13 cellular contexts compared by ENCODE assay signal in the genomic region with DNA sequence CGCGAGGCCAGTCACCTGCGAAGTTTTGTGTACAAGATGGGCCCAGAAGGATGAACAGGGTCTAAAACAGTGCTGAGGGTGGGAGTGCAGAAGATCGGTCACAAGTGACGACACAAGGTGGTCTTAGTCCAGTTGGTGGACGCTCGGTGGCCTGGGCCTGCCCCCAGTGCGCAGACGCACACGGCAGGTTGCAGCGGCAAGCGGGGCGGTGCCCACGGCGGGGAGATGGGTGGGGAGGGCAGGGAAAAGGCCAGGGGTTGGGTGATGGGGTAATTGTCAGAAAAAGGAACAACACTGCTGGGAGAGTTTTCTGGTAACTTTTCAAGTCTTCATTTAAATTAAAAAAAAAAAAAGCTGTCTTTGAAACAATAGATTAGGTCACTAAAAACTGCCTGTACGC. TPM values are rescaled to one million over a fixed set of nuclear protein-coding genes. Genes with fewer than 3 reads are reported as not detected.
DNase-seq lines count a peak whose midpoint lies in the region; ATAC-seq and TF ChIP-seq lines count a peak whose summit lies in the region.
"Had no signal": no experiment of that assay in that cellular context is flagged by ENCODE, and none has a peak within 500 bp of the region (broad histone marks: within the 10 kb centered on the region; RNA-seq: fewer than 3 reads in every experiment).

No MANE protein-coding gene starts in this region.

- no peak overlapping the region for H3K4me2 ChIP-seq in DND-41 (ENCODE audit: insufficient read depth, low read length)

- H3K4me3 ChIP-seq in ACC112 (ENCODE audit: low read depth, low read length), result no peak overlapping the region
- H3K4me3 ChIP-seq in DND-41 (ENCODE audit: low read depth in 1 of 2, low read length in 2 of 2), result no peak overlapping the region

- H3K4me1 ChIP-seq in ACC112 (ENCODE audit: control insufficient read depth, insufficient read depth, low read length, unreplicated experiment), result peaks cover 31% of the 10 kb centered on the region
- peaks cover 25% of the 10 kb centered on the region for H3K4me1 ChIP-seq in DND-41 (ENCODE audit: insufficient read depth, low read length)
- H3K4me1 ChIP-seq: prostate gland had no signal

- H3K27ac ChIP-seq in ACC112 (ENCODE audit: low read depth, low read length), result no peak overlapping the region
- no peak overlapping the region for H3K27ac ChIP-seq in DND-41 (ENCODE audit: low read length)

- in situ Hi-C loops in GM13976 (cut with MboI; ENCODE audit: low sequenced_read_pairs, unreplicated experiment), result no loop called here
- in situ Hi-C loops in G401 (cut with HindIII; ENCODE audit: low sequenced_read_pairs), result no loop called here

- no peak for TF ChIP-seq CTCF in DND-41 (IDR thresholded peaks at IDR 0.05; ENCODE audit: borderline replicate concordance, extremely low read depth, low read length, poor library complexity, severe bottlenecking)
- no peak for TF ChIP-seq CTCF in GM13976 (IDR thresholded peaks at IDR 0.05; ENCODE audit: borderline replicate concordance, control extremely low read depth, extremely low read depth, insufficient read depth, missing control alignments)

- peaks cover 34% of the 10 kb centered on the region for H3K4me1 Mint-ChIP-seq in activated CD4-positive, alpha-beta memory T cell treated with anti-CD3 and anti-CD28 coated beads for 36 hours (ENCODE audit: low read depth)
- H3K4me1 Mint-ChIP-seq in memory B cell, result peaks cover 15% of the 10 kb centered on the region

- H3K4me3 Mint-ChIP-seq in activated CD4-positive, alpha-beta memory T cell treated with anti-CD3 and anti-CD28 coated beads for 36 hours, result no peak overlapping the region
- peak overlapping the region; percentile 41 for H3K4me3 Mint-ChIP-seq in memory B cell

- H3K27me3 ChIP-seq in ACC112 (ENCODE audit: insufficient read depth, low read length), result no peaks in the 10 kb centered on the region
- no peaks in the 10 kb centered on the region for H3K27me3 ChIP-seq in DND-41 (ENCODE audit: insufficient read depth, low read length, poor library complexity)

- H2AFZ ChIP-seq in ACC112 (ENCODE audit: low read length, unreplicated experiment) (peak overlapping the region; percentile 85), DND-41 (ENCODE audit: low read depth, low read length) (peak overlapping the region; percentile 87; the same call in 1 of the 2 replicates)

- no peaks in the 10 kb centered on the region for H3K9me3 Mint-ChIP-seq in activated CD4-positive, alpha-beta memory T cell treated with anti-CD3 and anti-CD28 coated beads for 36 hours
- H3K9me3 Mint-ChIP-seq in memory B cell, result no peaks in the 10 kb centered on the region

- DNase-seq in DND-41 (no peak), memory B cell (ENCODE audit: low spot score in 2 of 2) (no peak), GM13976 (ENCODE audit: low spot score) (no peak), NCI-H2081 treated with DMSO at 0.1 percent for 48 hours (lab: John Stamatoyannopoulos, UW) (no peak), G401 (ENCODE audit: low spot score) (no peak)
- no peak for DNase-seq in activated CD4-positive, alpha-beta memory T cell treated with anti-CD3 and anti-CD28 coated beads for 36 hours
- DNase-seq: NCI-H187 treated with DMSO at 0.1 percent for 48 hours; NK-92 treated with Interleukin-12 subunit alpha and Interleukin-12 subunit beta, amount 100 ng/mL, for 24 hours; stimulated activated CD4-positive, alpha-beta T cell treated with anti-CD3 and anti-CD28 coated beads, Interleukin-2, amount 100 ng/mL, for 48 hours; SW 1271 had no signal

- no peaks in the 10 kb centered on the region for H4K20me1 ChIP-seq in DND-41 (ENCODE audit: insufficient read depth, low read length)

- H3K36me3 ChIP-seq in ACC112 (ENCODE audit: insufficient read depth, low read length) (peaks cover 2% of the 10 kb centered on the region), DND-41 (ENCODE audit: insufficient read depth, low read length) (peaks cover 7% of the 10 kb centered on the region; the same call in 1 of the 2 replicates)
- H3K36me3 ChIP-seq: prostate gland had no signal

- H3K27ac Mint-ChIP-seq in activated CD4-positive, alpha-beta memory T cell treated with anti-CD3 and anti-CD28 coated beads for 36 hours, result peak overlapping the region; percentile 45
- H3K27ac Mint-ChIP-seq in memory B cell, result no peak overlapping the region

- ATAC-seq in DND-41 (ENCODE audit: insufficient read depth, low read depth), result no peak
- no peak for ATAC-seq in memory B cell (ENCODE audit: low read depth)
- ATAC-seq in GM19455 (IDR thresholded peaks at IDR 0.05; ENCODE audit: unreplicated experiment), result no peak

- no peak overlapping the region for H3K9ac ChIP-seq in DND-41 (ENCODE audit: low read depth, low read length)

- no peaks in the 10 kb centered on the region for H3K27me3 Mint-ChIP-seq in activated CD4-positive, alpha-beta memory T cell treated with anti-CD3 and anti-CD28 coated beads for 36 hours
- H3K27me3 Mint-ChIP-seq in memory B cell, result no peaks in the 10 kb centered on the region

- CTCF ChIA-PET in activated CD4-positive, alpha-beta memory T cell treated with anti-CD3 and anti-CD28 coated beads for 36 hours (lab: Charles Lee), result no interaction called here

- intact Hi-C loops in activated CD4-positive, alpha-beta memory T cell treated with anti-CD3 and anti-CD28 coated beads for 36 hours (cut with micrococcal nuclease), result loop anchor here (2.0 to 10.0 kb wide), 6 partner anchors 243 to 1721 kb away; a partner anchor contains a TSS

- H3K79me2 ChIP-seq in ACC112 (ENCODE audit: control insufficient read depth, insufficient read depth, low read length, unreplicated experiment) (peaks cover 27% of the 10 kb centered on the region), DND-41 (ENCODE audit: insufficient read depth, low read length) (peaks cover 34% of the 10 kb centered on the region)

- peaks cover 3% of the 10 kb centered on the region for H3K36me3 Mint-ChIP-seq in activated CD4-positive, alpha-beta memory T cell treated with anti-CD3 and anti-CD28 coated beads for 36 hours
- H3K36me3 Mint-ChIP-seq in memory B cell, result no peaks in the 10 kb centered on the region

- POLR2A ChIA-PET in activated CD4-positive, alpha-beta memory T cell treated with anti-CD3 and anti-CD28 coated beads for 36 hours (lab: Charles Lee), result no interaction called here

- no peaks in the 10 kb centered on the region for H3K9me3 ChIP-seq in DND-41 (ENCODE audit: insufficient read depth, low read length, severe bottlenecking)
- H3K9me3 ChIP-seq: prostate gland had no signal

RNA-seq across cellular contexts. Expression of a gene that starts 1.0 kb away (rescaled TPM):
- 10 to 100 TPM; 56.0 to 59.8 TPM for total RNA-seq in activated CD4-positive, alpha-beta memory T cell treated with anti-CD3 and anti-CD28 coated beads for 36 hours
- 212 and 217 TPM in 2 replicates for total RNA-seq in G401 (2014; rRNA removed; shearing (Covaris generic))
